ENCODE assay signal across 22 cellular contexts in the genomic region with DNA sequence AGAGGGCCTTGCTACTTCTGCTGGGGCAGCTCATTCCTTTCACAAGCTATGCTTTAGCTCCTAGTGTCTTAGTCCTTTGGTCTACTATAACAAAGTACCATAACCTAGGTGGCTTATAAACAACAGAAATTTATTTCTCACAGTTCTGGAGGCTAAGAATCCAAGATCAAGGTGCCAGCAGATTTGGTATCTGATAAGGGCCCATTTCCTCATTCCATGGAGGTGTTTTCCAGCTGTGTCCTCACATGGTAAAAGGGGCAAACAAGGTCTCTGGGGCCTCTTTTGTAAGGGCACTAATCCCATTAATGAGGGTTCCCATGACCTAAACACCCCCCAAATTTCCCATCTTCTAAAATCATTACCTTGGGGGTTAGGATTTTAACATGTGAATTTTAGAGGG. TPM values are rescaled to one million over a fixed set of nuclear protein-coding genes. Genes with fewer than 3 reads are reported as not detected.
DNase-seq lines count a peak whose midpoint lies in the region; ATAC-seq and TF ChIP-seq lines count a peak whose summit lies in the region.
"Had no signal": no experiment of that assay in that cellular context is flagged by ENCODE, and none has a peak within 500 bp of the region (broad histone marks: within the 10 kb centered on the region; RNA-seq: fewer than 3 reads in every experiment).

No MANE protein-coding gene starts in this region.

- H3K27ac ChIP-seq in mammary epithelial cell (ENCODE audit: insufficient read depth, low read depth, low read length) = no peak overlapping the region
- peak overlapping the region; percentile 38 to 40 for H3K27ac ChIP-seq in breast epithelium
- no peak overlapping the region for H3K27ac ChIP-seq in trophoblast cell (ENCODE audit: low read depth, low read length)
- no peak overlapping the region for H3K27ac ChIP-seq in adrenal gland
- H3K27ac ChIP-seq: 22Rv1, A549, BLaER1, HL-60 had no signal

- no peak overlapping the region for H4K8ac ChIP-seq in trophoblast cell (ENCODE audit: low read depth, low read length)

- H3K18ac ChIP-seq in trophoblast cell (ENCODE audit: low read length) = no peak overlapping the region

- H3K36me3 Mint-ChIP-seq in MCF 10A (ENCODE audit: insufficient read depth, unreplicated experiment) = no peaks in the 10 kb centered on the region
- H3K36me3 Mint-ChIP-seq: CD14-positive monocyte; CD8-positive, alpha-beta T cell had no signal

- no peak overlapping the region for H2BK120ac ChIP-seq in trophoblast cell (ENCODE audit: insufficient read depth, low read length, poor library complexity)

- H4K20me1 ChIP-seq in mammary epithelial cell (ENCODE audit: insufficient read depth, low read length) = no peaks in the 10 kb centered on the region
- H4K20me1 ChIP-seq: BLaER1 had no signal

- H3K79me2 ChIP-seq in mammary epithelial cell (ENCODE audit: insufficient read depth, low read length) (no peaks in the 10 kb centered on the region), trophoblast cell (ENCODE audit: control insufficient read depth, insufficient read depth, low read length, poor library complexity) (no peaks in the 10 kb centered on the region)

- no TSS peak for BruUV-seq in MCF 10A (replicated peaks; lab: Mats Ljungman, UMichigan)
- no TSS peak for BruUV-seq in mammary epithelial cell (replicated peaks; lab: Mats Ljungman, UMichigan)

- H3K4me2 ChIP-seq in mammary epithelial cell (ENCODE audit: insufficient read depth, low read depth, low read length) (no peak overlapping the region), trophoblast cell (ENCODE audit: low read length) (no peak overlapping the region)
- H3K4me2 ChIP-seq: A549, BLaER1 had no signal

- dilution Hi-C loops in mammary epithelial cell (cut with HindIII; ENCODE audit: low sequenced_read_pairs) = no loop called here

- H3K4me1 ChIP-seq in mammary epithelial cell (ENCODE audit: insufficient read depth, low read length) (no peaks in the 10 kb centered on the region), breast epithelium (no peaks in the 10 kb centered on the region), trophoblast cell (ENCODE audit: control insufficient read depth in 1 of 2, insufficient read depth in 2 of 2, low read length in 2 of 2) (peaks cover 0 to 2% of the 10 kb centered on the region in 2 experiments), adrenal gland (replicated peaks in 1 of 2) (no peaks in the 10 kb centered on the region)

- H3K9me3 ChIP-seq in mammary epithelial cell (replicated peaks; ENCODE audit: insufficient read depth, low read length) = no peaks in the 10 kb centered on the region
- no peaks in the 10 kb centered on the region for H3K9me3 ChIP-seq in breast epithelium
- H3K9me3 ChIP-seq in trophoblast cell (ENCODE audit: insufficient read depth, low read depth, low read length) = no peaks in the 10 kb centered on the region
- H3K9me3 ChIP-seq in adrenal gland (replicated peaks in 1 of 3) = no peaks in the 10 kb centered on the region
- H3K9me3 ChIP-seq: A549, BLaER1 had no signal

- no peak overlapping the region for H3K9ac ChIP-seq in mammary epithelial cell (ENCODE audit: insufficient read depth, low read length)
- H3K9ac ChIP-seq in trophoblast cell (ENCODE audit: low read length) = no peak overlapping the region
- H3K9ac ChIP-seq: BLaER1 had no signal

- POLR2A ChIA-PET in MCF 10A (lab: Yijun Ruan, JAX) = interaction anchor here (1.4 kb wide), 1 partner anchor 226 kb away, joined by 4 read pairs; no protein-coding TSS in a partner anchor

- no peak overlapping the region for H3K4ac ChIP-seq in trophoblast cell (ENCODE audit: low read depth, low read length)

- in situ Hi-C loops in mammary epithelial cell (cut with MboI; ENCODE audit: low sequenced_read_pairs in 2 of 2) = loop anchor here (10.0 kb wide), 2 partner anchors 220 to 230 kb away; no protein-coding TSS in a partner anchor

- H3K27me3 ChIP-seq in mammary epithelial cell (ENCODE audit: insufficient read depth, low read length) (no peaks in the 10 kb centered on the region), breast epithelium (no peaks in the 10 kb centered on the region), trophoblast cell (ENCODE audit: insufficient read depth, low read length) (no peaks in the 10 kb centered on the region), adrenal gland (no peaks in the 10 kb centered on the region)
- H3K27me3 ChIP-seq: BLaER1 had no signal

- no peaks in the 10 kb centered on the region for H3K9me3 Mint-ChIP-seq in MCF 10A (ENCODE audit: unreplicated experiment)
- H3K9me3 Mint-ChIP-seq: CD14-positive monocyte; CD8-positive, alpha-beta T cell; HFFc6 had no signal

- peak overlapping the region; percentile 26 for H3K27ac Mint-ChIP-seq in MCF 10A (ENCODE audit: low read depth, unreplicated experiment)
- H3K27ac Mint-ChIP-seq: CD14-positive monocyte; CD8-positive, alpha-beta T cell; HFFc6 had no signal

- TF ChIP-seq POLR2A in breast epithelium (IDR thresholded peaks at IDR 0.05) = no peak
- no peak for TF ChIP-seq POLR2A in adrenal gland (IDR thresholded peaks at IDR 0.05)

- H2AFZ ChIP-seq in mammary epithelial cell (ENCODE audit: low read depth, low read length) = no peak overlapping the region
- H2AFZ ChIP-seq in trophoblast cell (ENCODE audit: insufficient read depth, low read length, poor library complexity) = no peak overlapping the region

- CTCF ChIA-PET in MCF 10A (lab: Yijun Ruan, JAX) = interaction anchor here (0.5 to 2.7 kb wide), 8 partner anchors 9 to 1910 kb away, joined by 3 to 29 read pairs (median 5); no protein-coding TSS in a partner anchor
- CTCF ChIA-PET in mammary epithelial cell (lab: Charles Lee; ENCODE audit: low non-redundant PET) = no interaction called here

- no peak overlapping the region for H4K91ac ChIP-seq in trophoblast cell (ENCODE audit: low read depth, low read length)

- DNase-seq in MCF 10A (ENCODE audit: unreplicated experiment) (no peak), mammary epithelial cell (no peak), breast epithelium (ENCODE audit: low spot score in 2 of 2) (no peak), trophoblast cell (peak; percentile 64 to 85), adrenal gland (no peak), NCI-H774 (lab: John Stamatoyannopoulos, UW) (no peak), NCI-H146 treated with DMSO at 0.1 percent for 48 hours (lab: John Stamatoyannopoulos, UW; ENCODE audit: unreplicated experiment) (no peak)
- DNase-seq: Calu3; CD8-positive, alpha-beta T cell; DMS79 treated with DMSO at 0.1 percent for 48 hours; GF-D8; GOT3; H7; HFFc6; IMR-90 had no signal

- TF ChIP-seq CTCF in MCF 10A (IDR thresholded peaks at IDR 0.05; ENCODE audit: unreplicated experiment) = no peak
- no peak for TF ChIP-seq CTCF in mammary epithelial cell (conservative IDR thresholded peaks at IDR 0.05 in 1 of 2, IDR thresholded peaks at IDR 0.05 in 1 of 2; ENCODE audit: extremely low read depth in 1 of 2, insufficient read depth in 1 of 2, low read depth in 1 of 2, low read length in 2 of 2)
- TF ChIP-seq CTCF in breast epithelium (IDR thresholded peaks at IDR 0.05) = no peak
- TF ChIP-seq CTCF in adrenal gland (IDR thresholded peaks at IDR 0.05) = no peak

- H3K14ac ChIP-seq in trophoblast cell (ENCODE audit: low read length) = no peak overlapping the region

- H4K12ac ChIP-seq in trophoblast cell (ENCODE audit: low read depth, low read length) = no peak overlapping the region

- intact Hi-C loops in MCF 10A (cut with micrococcal nuclease) = no loop called here
- intact Hi-C loops in mammary epithelial cell (cut with micrococcal nuclease) = no loop called here
- intact Hi-C loops in breast epithelium (cut with DNase I; ENCODE audit: low total_unique reads) = no loop called here
- intact Hi-C loops in adrenal gland (cut with DNase I) = loop anchor here (5.0 to 10.0 kb wide), 2 partner anchors 52 to 220 kb away; no protein-coding TSS in a partner anchor

- H2AK5ac ChIP-seq in trophoblast cell (ENCODE audit: low read length) = no peak overlapping the region

- H3K4me3 Mint-ChIP-seq in MCF 10A (ENCODE audit: unreplicated experiment) = no peak overlapping the region
- H3K4me3 Mint-ChIP-seq: CD14-positive monocyte; CD8-positive, alpha-beta T cell; HFFc6 had no signal

- no peak overlapping the region for H2BK12ac ChIP-seq in trophoblast cell (ENCODE audit: low read length)

- no peak overlapping the region for H3K4me3 ChIP-seq in mammary epithelial cell (replicated peaks in 1 of 3; ENCODE audit: insufficient read depth in 1 of 3, low read depth in 2 of 3, low read length in 3 of 3)
- H3K4me3 ChIP-seq in breast epithelium = no peak overlapping the region
- no peak overlapping the region for H3K4me3 ChIP-seq in trophoblast cell (ENCODE audit: low read depth, low read length)
- H3K4me3 ChIP-seq in adrenal gland = no peak overlapping the region
- H3K4me3 ChIP-seq: A549, BLaER1 had no signal

- H3K36me3 ChIP-seq in mammary epithelial cell (ENCODE audit: insufficient read depth, low read length) (no peaks in the 10 kb centered on the region), breast epithelium (no peaks in the 10 kb centered on the region), trophoblast cell (ENCODE audit: control insufficient read depth in 1 of 2, insufficient read depth in 2 of 2, low read length in 2 of 2) (no peaks in the 10 kb centered on the region), adrenal gland (replicated peaks in 1 of 2) (no peaks in the 10 kb centered on the region)
- H3K36me3 ChIP-seq: BLaER1 had no signal

- peaks cover 4% of the 10 kb centered on the region for H3K4me1 Mint-ChIP-seq in MCF 10A (ENCODE audit: insufficient read depth, unreplicated experiment)
- H3K4me1 Mint-ChIP-seq: CD14-positive monocyte had no signal

- H3K79me1 ChIP-seq in trophoblast cell (ENCODE audit: low read length) = no peaks in the 10 kb centered on the region

- H2BK5ac ChIP-seq in trophoblast cell (ENCODE audit: low read depth, low read length, poor library complexity) = no peak overlapping the region

- H3K23ac ChIP-seq in trophoblast cell (ENCODE audit: low read length) = no peak overlapping the region

- H3K27me3 Mint-ChIP-seq in MCF 10A (ENCODE audit: insufficient read depth, unreplicated experiment) = peaks cover 29% of the 10 kb centered on the region

- no peak for ATAC-seq in GM19455 (IDR thresholded peaks at IDR 0.05; ENCODE audit: unreplicated experiment)
- ATAC-seq: A549; CD8-positive, alpha-beta T cell; HCT116 had no signal

RNA-seq across cellular contexts. Expression of a gene that starts 57.9 kb away (rescaled TPM):
- total RNA-seq in MCF 10A (2022) (15.4 and 16.5 TPM in 2 replicates), mammary epithelial cell (10 to 100 TPM; 13.2 to 21.2 TPM), breast epithelium (10 to 100 TPM; 17.0 to 40.4 (median 24.6) TPM), adrenal gland (10 to 100 TPM in 4 of 8 donors, 1 to 10 TPM in 4; 4.1 to 13.6 (median 9.7) TPM)
- polyA plus RNA-seq in mammary epithelial cell (10.3 TPM), adrenal gland (1 to 10 TPM; 2.8 to 6.4 (median 3.8) TPM)
- polyA minus RNA-seq in mammary epithelial cell = 20.1 TPM
- polyA plus RNA-seq in trophoblast cell (2013) = 13.9 and 14.1 TPM in 2 replicates

Comparison
In these comparisons a context has a peak if more than half of its experiments do, and no peak if none do; other contexts are left out.
1. H3K27ac ChIP-seq: peak in breast epithelium (2 of 2); none in mammary epithelial cell (single experiment), trophoblast cell (single experiment) and adrenal gland (0 of 5).
2. DNase-seq: peak in trophoblast cell (2 of 2); none in MCF 10A (single experiment), mammary epithelial cell (single experiment), breast epithelium (0 of 2), adrenal gland (0 of 7), NCI-H774 (single experiment) and NCI-H146 treated with DMSO at 0.1 percent for 48 hours (single experiment).
3. intact Hi-C loops: an anchor here in adrenal gland (5.0 to 10.0 kb wide); none called in MCF 10A, mammary epithelial cell and breast epithelium.